ENCODE assay signal across 9 cellular contexts in genomic region chr5:147509710-147510651, GRCh38. TPM values are rescaled to one million over a fixed set of nuclear protein-coding genes. Genes with fewer than 3 reads are reported as not detected.
A peak's percentile ranks its signal among the peaks of the same experiment; 100 is the strongest.
DNase-seq lines count a peak whose midpoint lies in the region; ATAC-seq and TF ChIP-seq lines count a peak whose summit lies in the region.
"Had no signal": no experiment of that assay in that cellular context is flagged by ENCODE, and none has a peak within 500 bp of the region (broad histone marks: within the 10 kb centered on the region; RNA-seq: fewer than 3 reads in every experiment).

DPYSL3 (minus strand) TSS chr5:147510068; CDS start chr5:147509858, 210 bp downstream.

- H3K4me3 ChIP-seq in SK-N-SH (ENCODE audit: low read depth in 2 of 2, low read length in 1 of 2) (peak within 1 kb of the TSS; percentile 82 to 92), esophagus squamous epithelium (peak within 1 kb of the TSS; percentile 36 to 84 (median 63)), tibial nerve (peak within 1 kb of the TSS; percentile 43 to 65 (median 54))

- H3K79me2 ChIP-seq in SK-N-SH (ENCODE audit: insufficient read depth), result peaks cover 48% of the 10 kb centered on the region

- H3K9me3 ChIP-seq in SK-N-SH (no peaks in the 10 kb centered on the region), esophagus squamous epithelium (no peaks in the 10 kb centered on the region), tibial nerve (no peaks in the 10 kb centered on the region)

- H3K4me2 ChIP-seq in SK-N-SH, result peak within 1 kb of the TSS; percentile 89

- H3K36me3 ChIP-seq in SK-N-SH (replicated peaks in 1 of 2; ENCODE audit: control insufficient read depth in 1 of 2, insufficient read depth in 2 of 2, low read length in 1 of 2), result peaks cover 0 to 7% of the 10 kb centered on the region in 2 experiments
- H3K36me3 ChIP-seq in esophagus squamous epithelium, result no peaks in the 10 kb centered on the region
- no peaks in the 10 kb centered on the region for H3K36me3 ChIP-seq in tibial nerve

- H3K27ac Mint-ChIP-seq in mesothelial cell of epicardium, result peak within 1 kb of the TSS; percentile 22
- H3K27ac Mint-ChIP-seq: IgD-negative memory B cell had no signal

- H3K9ac ChIP-seq in SK-N-SH, result peak within 1 kb of the TSS; percentile 88

- peak; percentile 39; the same call in 1 of the 2 replicates for TF ChIP-seq RAD21 in SK-N-SH (IDR thresholded peaks at IDR 0.05; ENCODE audit: low read length)

- TF ChIP-seq EP300 in SK-N-SH (IDR thresholded peaks at IDR 0.05; ENCODE audit: borderline replicate concordance in 1 of 2, low read depth in 1 of 2, low read length in 1 of 2), result peak in 1 of 2 experiments; percentile 13; a peak in 1 of 4 replicates
- TF ChIP-seq EP300 in tibial nerve (IDR thresholded peaks at IDR 0.05), result peak in 1 of 2 donors; percentile 51

- H4K20me1 ChIP-seq in SK-N-SH (ENCODE audit: insufficient read depth), result no peaks in the 10 kb centered on the region

- H3F3A ChIP-seq in SK-N-SH (replicated peaks; ENCODE audit: insufficient read depth), result peaks cover 10% of the 10 kb centered on the region

- peak within 1 kb of the TSS; percentile 85; the same call in 1 of the 2 replicates for H2AFZ ChIP-seq in SK-N-SH (ENCODE audit: low read depth)

- TF ChIP-seq CTCF in SK-N-SH (IDR thresholded peaks at IDR 0.05) (peak; percentile 44), esophagus squamous epithelium (IDR thresholded peaks at IDR 0.05) (peak in 4 of 6 experiments; percentile 13 to 30 (median 24)), mesothelial cell of epicardium (IDR thresholded peaks at IDR 0.05; ENCODE audit: unreplicated experiment) (no peak), tibial nerve (IDR thresholded peaks at IDR 0.05) (peak in 4 of 5 experiments; percentile 21 to 47 (median 40))

- CTCF ChIA-PET in SK-N-SH (lab: Yijun Ruan, JAX), result interaction anchor here (0.6 to 4.5 kb wide), 12 partner anchors 10 to 68 kb away, joined by 3 to 16 read pairs (median 4); no protein-coding TSS in a partner anchor

- intact Hi-C loops in esophagus squamous epithelium (cut with DNase I), result no loop called here

- peak; percentile 81 for DNase-seq in Caki2 (ENCODE audit: low read depth)
- peak; percentile 84 for DNase-seq in SK-N-SH
- DNase-seq in esophagus squamous epithelium (lab: John Stamatoyannopoulos, UW), result no peak
- DNase-seq in mesothelial cell of epicardium (ENCODE audit: low spot score in 2 of 2, unreplicated experiment in 2 of 2), result peak; percentile 50 to 76
- peak; percentile 32 to 56 for DNase-seq in tibial nerve (ENCODE audit: low spot score in 2 of 2)
- DNase-seq in UCSD-AML1 (lab: John Stamatoyannopoulos, UW; ENCODE audit: unreplicated experiment), result no peak

- in situ Hi-C loops in Caki2 (cut with HindIII; ENCODE audit: low pct_unique_long_range_greater_than_20kb, low sequenced_read_pairs), result no loop called here

- 5% methylated on average over 29 of the region's 66 CpGs for WGBS in SK-N-SH (ENCODE audit: low lambda C conversion rate)
- 6 to 9% methylated on average over 8 to 16 of the region's 66 CpGs for WGBS in esophagus squamous epithelium, 2 donors
- 3 to 4% methylated on average over 33 to 58 of the region's 66 CpGs for WGBS in tibial nerve, 2 donors

- H3K4me1 ChIP-seq in SK-N-SH (ENCODE audit: control insufficient read depth in 1 of 2, insufficient read depth in 2 of 2, low read depth in 1 of 2, low read length in 1 of 2) (peaks cover 0 to 7% of the 10 kb centered on the region in 2 experiments; a peak in 2 of 4 replicates), esophagus squamous epithelium (peaks cover 0 to 31% (median 6%) of the 10 kb centered on the region in 3 donors), tibial nerve (peaks cover 0 to 14% (median 5%) of the 10 kb centered on the region in 4 donors)

- peaks cover 34% of the 10 kb centered on the region for H3K27me3 Mint-ChIP-seq in mesothelial cell of epicardium (ENCODE audit: low read depth)

- H3K27me3 ChIP-seq in SK-N-SH (ENCODE audit: insufficient read depth), result no peaks in the 10 kb centered on the region
- peaks cover 0 to 49% (median 0%) of the 10 kb centered on the region in 4 donors for H3K27me3 ChIP-seq in esophagus squamous epithelium
- H3K27me3 ChIP-seq in tibial nerve, result peaks cover 0 to 4% of the 10 kb centered on the region in 2 donors

- no peaks in the 10 kb centered on the region for H3K9me3 Mint-ChIP-seq in mesothelial cell of epicardium

- H3K9me2 ChIP-seq in SK-N-SH, result no peaks in the 10 kb centered on the region

- POLR2A ChIA-PET in SK-N-SH (lab: Yijun Ruan, JAX), result no interaction called here

- H3K36me3 Mint-ChIP-seq in mesothelial cell of epicardium, result no peaks in the 10 kb centered on the region
- H3K36me3 Mint-ChIP-seq: IgD-negative memory B cell had no signal

- H3K4me1 Mint-ChIP-seq in mesothelial cell of epicardium, result peaks cover 26% of the 10 kb centered on the region

- peak within 1 kb of the TSS; percentile 82 to 86 for H3K27ac ChIP-seq in SK-N-SH (ENCODE audit: low read depth in 2 of 2, low read length in 1 of 2)
- H3K27ac ChIP-seq in esophagus squamous epithelium, result peak within 1 kb of the TSS; percentile 53 to 94 (median 88)
- H3K27ac ChIP-seq in tibial nerve, result peak within 1 kb of the TSS; percentile 4 to 80 (median 57)

- peak; percentile 53 for ATAC-seq in HG03442 (IDR thresholded peaks at IDR 0.05; ENCODE audit: unreplicated experiment)
- no peak for ATAC-seq in GM19023 (IDR thresholded peaks at IDR 0.05; ENCODE audit: unreplicated experiment)

- H3K4me3 Mint-ChIP-seq in mesothelial cell of epicardium, result peak within 1 kb of the TSS; percentile 68
- H3K4me3 Mint-ChIP-seq: IgD-negative memory B cell had no signal

- TF ChIP-seq POLR2A in esophagus squamous epithelium (IDR thresholded peaks at IDR 0.05) (peak in 2 of 4 donors; percentile 61 to 69), tibial nerve (IDR thresholded peaks at IDR 0.05) (no peak)

TF ChIP-seq in SK-N-SH, 30 proteins besides CTCF, POLR2A, EP300 and RAD21:
- peak; percentile 80 for TF ChIP-seq MAX (IDR thresholded peaks at IDR 0.05; ENCODE audit: low read depth)
- peak; percentile 18; the same call in 1 of the 2 replicates for TF ChIP-seq SMC3 (IDR thresholded peaks at IDR 0.05; ENCODE audit: low read depth, low read length)
- TF ChIP-seq SIN3A (IDR thresholded peaks at IDR 0.05; ENCODE audit: borderline replicate concordance, low read depth, low read length), result peak; percentile 83
- TF ChIP-seq NRF1 (IDR thresholded peaks at IDR 0.05; ENCODE audit: low read depth, low read length), result peak; percentile 55
- TF ChIP-seq RCOR1 (IDR thresholded peaks at IDR 0.05; ENCODE audit: low read length), result peak; percentile 5; the same call in 1 of the 2 replicates
- TF ChIP-seq POLR2AphosphoS5 (IDR thresholded peaks at IDR 0.05; ENCODE audit: low read depth, low read length), result peak; percentile 48
- 0 out of 2 replicates have a peak, but pooled peaks have one; percentile 48 for TF ChIP-seq YY1 (IDR thresholded peaks at IDR 0.05; ENCODE audit: low read depth)
- no peak for TF ChIP-seq FOXM1 (IDR thresholded peaks at IDR 0.05; ENCODE audit: low read depth)
- peak; percentile 50 for TF ChIP-seq PBX3 (IDR thresholded peaks at IDR 0.05)
- TF ChIP-seq TCF12 (IDR thresholded peaks at IDR 0.05), result no peak
- no peak for TF ChIP-seq TEAD4 (IDR thresholded peaks at IDR 0.05; ENCODE audit: borderline replicate concordance, insufficient read depth)
- TF ChIP-seq TAF1 (IDR thresholded peaks at IDR 0.05; ENCODE audit: borderline replicate concordance, low read depth, low read length), result peak; percentile 66
- no peak for TF ChIP-seq FOXJ3 (CRISPR knock-in tag; IDR thresholded peaks at IDR 0.05)
- peak; percentile 66 for TF ChIP-seq MXI1 (IDR thresholded peaks at IDR 0.05; ENCODE audit: low read depth, low read length)

RNA-seq across cellular contexts. Expression of gene DPYSL3, which starts in this region (rescaled TPM):
- 186 and 226 TPM in 2 replicates for total RNA-seq in Caki2 (2014; rRNA removed; shearing (Covaris generic); ENCODE audit: low replicate concordance)
- 123 and 150 TPM in 2 replicates for polyA plus RNA-seq in SK-N-SH (2012; rRNA removed)
- 117 and 131 TPM in 2 replicates for polyA plus RNA-seq in SK-N-SH (2012; cell fraction: cytosol; rRNA removed)
- 176 and 191 TPM in 2 replicates for polyA plus RNA-seq in SK-N-SH (2012; cell fraction: nucleus; rRNA removed)
- total RNA-seq in esophagus squamous epithelium, result 10 to 100 TPM in 2 of 4 donors, 1 to 10 TPM in 2; 5.2 to 62.9 (median 14.0) TPM
- 161 to 169 TPM (median 165 TPM) in 3 replicates for total RNA-seq in mesothelial cell of epicardium
- total RNA-seq in tibial nerve, result 10 to 100 TPM; 38.9 to 68.0 (median 50.0) TPM
- polyA plus RNA-seq: IgD-negative memory B cell had no signal

Comparison
In these comparisons a context has a peak if more than half of its experiments do, and no peak if none do; other contexts are left out.
1. DNase-seq: peak in Caki2 (single experiment), SK-N-SH (single experiment), mesothelial cell of epicardium (2 of 2) and tibial nerve (2 of 2); none in esophagus squamous epithelium (single experiment) and UCSD-AML1 (single experiment).
2. Peak in every context shown above with its lines, with median percentiles within 50 percentile points of each other: H3K27ac ChIP-seq and H3K4me3 ChIP-seq.